16 cellular contexts compared by ENCODE assay signal in the genomic region with DNA sequence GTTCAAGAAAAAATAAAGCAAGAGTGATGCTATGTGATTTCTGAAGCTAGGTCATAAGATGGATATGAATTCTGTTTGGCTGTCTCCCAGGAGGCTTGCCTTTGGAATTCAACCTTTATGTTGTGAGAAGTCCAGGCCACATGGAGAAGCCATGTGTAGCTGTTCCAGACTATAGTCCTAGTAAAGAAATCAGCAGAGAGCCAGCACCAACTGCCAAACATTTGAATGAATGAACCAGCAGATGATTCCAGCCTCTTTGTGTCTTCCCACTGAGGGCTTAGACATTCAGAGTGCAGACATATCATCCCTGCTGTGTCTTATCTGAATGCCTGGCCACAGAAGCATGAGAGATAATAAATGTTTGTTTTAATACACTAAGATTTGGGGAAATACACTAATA.
"Had no signal": no experiment of that assay in that cellular context is flagged by ENCODE, and none has a peak within 500 bp of the region (broad histone marks: within the 10 kb centered on the region; RNA-seq: fewer than 3 reads in every experiment).

No MANE protein-coding gene starts in this region.

- DNase-seq: activated CD4-positive, alpha-beta T cell treated with anti-CD3 and anti-CD28 coated beads, Interleukin-2, amount 50 U/mL, for 1 hour; activated CD8-positive, alpha-beta memory T cell treated with anti-CD3 and anti-CD28 coated beads for 24 hours; activated naive CD8-positive, alpha-beta T cell treated with anti-CD3 and anti-CD28 coated beads for 36 hours; effector memory CD8-positive, alpha-beta T cell; left colon; naive B cell; stimulated activated CD4-positive, alpha-beta T cell treated with anti-CD3 and anti-CD28 coated beads, Interleukin-2, amount 100 ng/mL, for 48 hours; SW 1271 had no signal

- H3K27me3 ChIP-seq: ascending aorta, gastroesophageal sphincter had no signal

- H3K27ac Mint-ChIP-seq: activated naive CD8-positive, alpha-beta T cell treated with anti-CD3 and anti-CD28 coated beads for 36 hours; dendritic cell treated with granulocyte-macrophage colony-stimulating factor and Interleukin-4, amounts not matched to agents 40 ng/mL and 50 ng/mL, for 4 days; effector memory CD8-positive, alpha-beta T cell; naive B cell; stimulated activated memory B cell treated with anti-CD40 and anti-IgM and Interleukin-4, amounts not matched to agents 10 μg/mL and 1 μg/mL and 100 μg/mL, for 72 hours had no signal

- H3K9me3 Mint-ChIP-seq: activated naive CD8-positive, alpha-beta T cell treated with anti-CD3 and anti-CD28 coated beads for 36 hours; dendritic cell treated with granulocyte-macrophage colony-stimulating factor and Interleukin-4, amounts not matched to agents 40 ng/mL and 50 ng/mL, for 4 days; naive B cell; stimulated activated memory B cell treated with anti-CD40 and anti-IgM and Interleukin-4, amounts not matched to agents 10 μg/mL and 1 μg/mL and 100 μg/mL, for 72 hours had no signal

- H3K9me3 ChIP-seq: ascending aorta, gastroesophageal sphincter had no signal

- H3K27me3 Mint-ChIP-seq: activated naive CD8-positive, alpha-beta T cell treated with anti-CD3 and anti-CD28 coated beads for 36 hours; central memory CD8-positive, alpha-beta T cell; dendritic cell treated with granulocyte-macrophage colony-stimulating factor and Interleukin-4, amounts not matched to agents 40 ng/mL and 50 ng/mL, for 4 days; effector memory CD8-positive, alpha-beta T cell; stimulated activated memory B cell treated with anti-CD40 and anti-IgM and Interleukin-4, amounts not matched to agents 10 μg/mL and 1 μg/mL and 100 μg/mL, for 72 hours had no signal

- H3K4me3 ChIP-seq: ascending aorta, gastroesophageal sphincter, lung had no signal

- H3K27ac ChIP-seq: ascending aorta, gastroesophageal sphincter, parathyroid adenoma had no signal

- ATAC-seq: activated CD4-positive, CD25-positive, alpha-beta regulatory T cell treated with anti-CD3 and anti-CD28 coated beads, Interleukin-2, amount 50 U/mL, for 24 hours; effector memory CD8-positive, alpha-beta T cell; gastroesophageal sphincter; left colon; stimulated activated memory B cell treated with anti-CD40 and anti-IgM and Interleukin-4, amounts not matched to agents 10 μg/mL and 1 μg/mL and 100 μg/mL, for 72 hours had no signal

- H3K4me1 ChIP-seq: ascending aorta, gastroesophageal sphincter, parathyroid adenoma had no signal

- H3K36me3 ChIP-seq: ascending aorta, gastroesophageal sphincter had no signal

- H3K4me1 Mint-ChIP-seq: activated naive CD8-positive, alpha-beta T cell treated with anti-CD3 and anti-CD28 coated beads for 36 hours; central memory CD8-positive, alpha-beta T cell; naive B cell; stimulated activated memory B cell treated with anti-CD40 and anti-IgM and Interleukin-4, amounts not matched to agents 10 μg/mL and 1 μg/mL and 100 μg/mL, for 72 hours had no signal

- H3K36me3 Mint-ChIP-seq: activated naive CD8-positive, alpha-beta T cell treated with anti-CD3 and anti-CD28 coated beads for 36 hours; naive B cell; stimulated activated memory B cell treated with anti-CD40 and anti-IgM and Interleukin-4, amounts not matched to agents 10 μg/mL and 1 μg/mL and 100 μg/mL, for 72 hours had no signal

- H3K4me3 Mint-ChIP-seq: activated naive CD8-positive, alpha-beta T cell treated with anti-CD3 and anti-CD28 coated beads for 36 hours; central memory CD8-positive, alpha-beta T cell; dendritic cell treated with granulocyte-macrophage colony-stimulating factor and Interleukin-4, amounts not matched to agents 40 ng/mL and 50 ng/mL, for 4 days; effector memory CD8-positive, alpha-beta T cell; naive B cell; stimulated activated memory B cell treated with anti-CD40 and anti-IgM and Interleukin-4, amounts not matched to agents 10 μg/mL and 1 μg/mL and 100 μg/mL, for 72 hours had no signal
